8 cellular contexts compared by ENCODE assay signal in genomic region chr11:36288442-36289225, GRCh38. TPM values are rescaled to one million over a fixed set of nuclear protein-coding genes. Genes with fewer than 3 reads are reported as not detected.
A peak's percentile ranks its signal among the peaks of the same experiment; 100 is the strongest.
DNase-seq lines count a peak whose midpoint lies in the region; ATAC-seq and TF ChIP-seq lines count a peak whose summit lies in the region.

No MANE protein-coding gene starts in this region.

- no peaks in the 10 kb centered on the region for H3K9me3 ChIP-seq in CD8-positive, alpha-beta T cell (ENCODE audit: low read length)

- peak overlapping the region; percentile 35 for H3K27ac ChIP-seq in CD8-positive, alpha-beta T cell (ENCODE audit: low read depth, low read length)
- H3K27ac ChIP-seq in mesendoderm (ENCODE audit: low read depth, low read length), result no peak overlapping the region

- no peak overlapping the region for H2BK5ac ChIP-seq in mesendoderm (ENCODE audit: low read length)

- WGBS in mesendoderm (ENCODE audit: extremely low coverage, insufficient coverage, low lambda C conversion rate), result no CpG with 5 or more reads among the region's 31 CpGs

- H3K36me3 Mint-ChIP-seq in CD8-positive, alpha-beta T cell, result peaks cover 12% of the 10 kb centered on the region
- H3K36me3 Mint-ChIP-seq in MCF 10A (ENCODE audit: insufficient read depth, unreplicated experiment), result peaks cover 4% of the 10 kb centered on the region

- H3K56ac ChIP-seq in mesendoderm (ENCODE audit: low read length), result peak overlapping the region; percentile 50

- H4K5ac ChIP-seq in mesendoderm (ENCODE audit: low read length), result no peak overlapping the region

- DNase-seq in CD8-positive, alpha-beta T cell, result peak in 1 of 7 experiments; percentile 42
- DNase-seq in LNCaP clone FGC (ENCODE audit: low read depth) (no peak), MCF 10A (ENCODE audit: unreplicated experiment) (no peak), mesendoderm (peak; percentile 11), AG20443 (ENCODE audit: low spot score) (no peak), mesenteric fat pad (ENCODE audit: low spot score) (no peak)

- H2AK5ac ChIP-seq in mesendoderm (ENCODE audit: low read length), result no peak overlapping the region

- POLR2A ChIA-PET in CD8-positive, alpha-beta T cell (lab: Charles Lee), result interaction anchor here (0.7 to 1.6 kb wide), 4 partner anchors 10 to 221 kb away, joined by 3 to 6 read pairs (median 4); partner anchors contain the start of gene TRAF6
- POLR2A ChIA-PET in MCF 10A (lab: Yijun Ruan, JAX), result interaction anchor here (0.6 to 2.5 kb wide), 11 partner anchors 9 to 803 kb away, joined by 3 to 11 read pairs (median 3); no protein-coding TSS in a partner anchor

- peaks cover 22% of the 10 kb centered on the region for H3K4me1 ChIP-seq in CD8-positive, alpha-beta T cell (ENCODE audit: insufficient read depth, low read length)
- H3K4me1 ChIP-seq in mesendoderm (ENCODE audit: control insufficient read depth, low read depth, low read length), result no peaks in the 10 kb centered on the region

- no peak overlapping the region for H4K8ac ChIP-seq in mesendoderm (ENCODE audit: low read depth, low read length)

- H3K4me3 ChIP-seq in CD8-positive, alpha-beta T cell (ENCODE audit: low read depth, low read length), result peak overlapping the region; percentile 65
- H3K4me3 ChIP-seq in LNCaP clone FGC (ENCODE audit: low read depth, low read length) (peak overlapping the region; percentile 88), mesendoderm (ENCODE audit: low read length) (peak overlapping the region; percentile 58)

- ATAC-seq in CD8-positive, alpha-beta T cell, result no peak
- ATAC-seq in HG02973 (IDR thresholded peaks at IDR 0.05; ENCODE audit: unreplicated experiment) (no peak), GM21360 (IDR thresholded peaks at IDR 0.05; ENCODE audit: unreplicated experiment) (no peak)

- H3K79me2 ChIP-seq in mesendoderm (ENCODE audit: control insufficient read depth, insufficient read depth, low read length), result no peaks in the 10 kb centered on the region

- H3K18ac ChIP-seq in mesendoderm (ENCODE audit: low read length), result no peak overlapping the region

- intact Hi-C loops in CD8-positive, alpha-beta T cell (cut with DNase I, micrococcal nuclease), result loop anchor here (1.0 to 10.0 kb wide), 9 partner anchors 204 to 1854 kb away; partner anchors contain the start of genes CAT (in 2 of the 2), TRAF6 (in 2 of the 2), TRIM44 (in 2 of the 2) and APIP (in 1 of the 2)
- intact Hi-C loops in MCF 10A (cut with micrococcal nuclease), result no loop called here

- CTCF ChIA-PET in CD8-positive, alpha-beta T cell (lab: Charles Lee), result interaction anchor here (0.6 to 1.2 kb wide), 3 partner anchors 86 to 214 kb away, joined by 3 to 6 read pairs (median 3); no protein-coding TSS in a partner anchor
- CTCF ChIA-PET in MCF 10A (lab: Yijun Ruan, JAX), result interaction anchor here (0.6 to 14.4 kb wide), 14 partner anchors 10 to 799 kb away, joined by 3 to 242 read pairs (median 3); no protein-coding TSS in a partner anchor

- BruUV-seq in MCF 10A (replicated peaks; lab: Mats Ljungman, UMichigan), result TSS peak; percentile 72

- H3K4me2 ChIP-seq in mesendoderm (ENCODE audit: low read length), result peak overlapping the region; percentile 52

- no peak for TF ChIP-seq CTCF in CD8-positive, alpha-beta T cell (IDR thresholded peaks at IDR 0.05)
- TF ChIP-seq CTCF in LNCaP clone FGC (IDR thresholded peaks at IDR 0.05; ENCODE audit: control insufficient read depth, extremely low read depth, insufficient read depth) (no peak), MCF 10A (IDR thresholded peaks at IDR 0.05; ENCODE audit: unreplicated experiment) (no peak)

- no peak overlapping the region for H2BK120ac ChIP-seq in mesendoderm (ENCODE audit: low read depth, low read length)

- H3K4me3 Mint-ChIP-seq in CD8-positive, alpha-beta T cell, result peak overlapping the region; percentile 89
- peak overlapping the region; percentile 84 for H3K4me3 Mint-ChIP-seq in MCF 10A (ENCODE audit: unreplicated experiment)

- peaks cover 48% of the 10 kb centered on the region for H3K4me1 Mint-ChIP-seq in CD8-positive, alpha-beta T cell (ENCODE audit: low read depth)
- H3K4me1 Mint-ChIP-seq in MCF 10A (ENCODE audit: insufficient read depth, unreplicated experiment), result peaks cover 28% of the 10 kb centered on the region

- H3K27me3 Mint-ChIP-seq in CD8-positive, alpha-beta T cell (ENCODE audit: low read depth), result no peaks in the 10 kb centered on the region
- H3K27me3 Mint-ChIP-seq in MCF 10A (ENCODE audit: insufficient read depth, unreplicated experiment), result no peaks in the 10 kb centered on the region

- no peak overlapping the region for H2BK15ac ChIP-seq in mesendoderm (replicated peaks; ENCODE audit: low read depth)

- no peaks in the 10 kb centered on the region for H3K9me3 Mint-ChIP-seq in CD8-positive, alpha-beta T cell
- peaks cover 2% of the 10 kb centered on the region for H3K9me3 Mint-ChIP-seq in MCF 10A (ENCODE audit: unreplicated experiment)

- peak overlapping the region; percentile 87 for H3K27ac Mint-ChIP-seq in CD8-positive, alpha-beta T cell
- H3K27ac Mint-ChIP-seq in MCF 10A (ENCODE audit: low read depth, unreplicated experiment), result peak overlapping the region; percentile 91

- no peak overlapping the region for H3K4ac ChIP-seq in mesendoderm (ENCODE audit: low read depth, low read length)

- no peaks in the 10 kb centered on the region for H3K36me3 ChIP-seq in CD8-positive, alpha-beta T cell (ENCODE audit: insufficient read depth, low read length)
- no peaks in the 10 kb centered on the region for H3K36me3 ChIP-seq in mesendoderm (ENCODE audit: control insufficient read depth, insufficient read depth, low read length)

- no peaks in the 10 kb centered on the region for H3K27me3 ChIP-seq in CD8-positive, alpha-beta T cell (ENCODE audit: insufficient read depth, low read length)
- H3K27me3 ChIP-seq in mesendoderm (ENCODE audit: insufficient read depth, low read length, poor library complexity), result no peaks in the 10 kb centered on the region

- peak overlapping the region; percentile 57 for H3K9ac ChIP-seq in mesendoderm (ENCODE audit: low read length)

- no peaks in the 10 kb centered on the region for H3K79me1 ChIP-seq in mesendoderm (ENCODE audit: low read length)

- no peak overlapping the region for H3K23ac ChIP-seq in mesendoderm (ENCODE audit: low read length)

RNA-seq across cellular contexts. Expression of gene COMMD9, which starts 0.6 kb away (rescaled TPM):
- 10 to 100 TPM; 34.1 to 38.1 TPM for total RNA-seq in CD8-positive, alpha-beta T cell
- total RNA-seq in MCF 10A (2022) (38.7 and 39.8 TPM in 2 replicates), mesenteric fat pad (77.8 TPM)
- 45.4 TPM for polyA plus RNA-seq in mesendoderm (2013, experiment 1 of 2)
- polyA plus RNA-seq in mesendoderm (2013, experiment 2 of 2), result 39.6 TPM

RNA-seq across cellular contexts. Expression of gene PRR5L, which starts 7.5 kb away (rescaled TPM):
- 1 to 10 TPM; 7.4 to 8.9 TPM for total RNA-seq in CD8-positive, alpha-beta T cell
- total RNA-seq in MCF 10A (2022) (14.2 and 23.9 TPM in 2 replicates), mesenteric fat pad (14.2 TPM)
- polyA plus RNA-seq in mesendoderm (2013, experiment 1 of 2), result 3.8 TPM
- 3.4 TPM for polyA plus RNA-seq in mesendoderm (2013, experiment 2 of 2)
